In the genomic region with DNA sequence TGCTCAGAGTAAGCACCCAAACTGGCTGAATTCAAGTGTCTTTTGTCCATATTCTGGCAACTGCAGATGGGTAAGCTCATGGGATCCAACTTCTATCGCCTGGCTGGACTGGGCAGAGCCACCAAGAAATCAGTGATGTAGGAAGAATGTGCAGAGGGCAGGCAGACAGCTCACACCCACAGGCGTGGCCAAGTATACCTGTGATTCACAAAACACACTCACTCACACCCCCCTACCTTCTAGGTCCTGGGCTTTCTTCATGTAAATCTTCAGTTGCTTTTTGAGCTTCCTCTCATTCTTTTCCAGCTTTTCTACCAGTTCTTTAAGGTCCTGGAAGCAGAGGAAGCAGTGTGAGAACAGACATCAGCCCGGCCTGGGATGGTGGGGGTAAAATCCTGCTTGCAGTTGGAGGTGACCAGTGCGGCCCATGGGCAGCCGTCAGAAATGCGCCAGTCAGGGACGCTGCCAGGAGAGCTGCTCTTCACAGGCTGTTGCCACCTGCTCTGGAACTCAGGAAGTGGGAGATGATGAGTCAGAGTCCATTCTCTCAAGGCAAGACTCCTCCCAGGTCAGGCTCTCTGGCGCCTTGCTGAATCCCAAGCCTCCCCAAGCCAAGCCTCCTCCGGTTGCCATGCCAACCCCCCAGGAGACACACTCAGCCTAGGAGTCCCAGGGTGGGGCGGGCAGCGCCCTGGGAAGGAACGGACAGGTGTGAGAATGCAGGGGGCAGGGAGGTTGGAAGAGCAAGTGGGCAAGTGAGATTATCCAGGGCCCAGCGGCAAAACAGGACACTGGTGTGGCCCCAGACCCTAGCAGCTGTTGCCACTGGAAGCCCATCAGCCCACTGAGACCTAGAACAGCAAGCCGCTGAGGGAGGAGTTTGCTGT, we compare ENCODE assay signal across 1 cellular context.
A peak's percentile ranks its signal among the peaks of the same experiment; 100 is the strongest.
TF ChIP-seq lines count a peak whose summit lies in the region.

No MANE protein-coding gene starts in this region.

TF ChIP-seq in HepG2, 621 proteins besides CTCF, POLR2A, EP300 and RAD21:
- TF ChIP-seq, protein P1, sequence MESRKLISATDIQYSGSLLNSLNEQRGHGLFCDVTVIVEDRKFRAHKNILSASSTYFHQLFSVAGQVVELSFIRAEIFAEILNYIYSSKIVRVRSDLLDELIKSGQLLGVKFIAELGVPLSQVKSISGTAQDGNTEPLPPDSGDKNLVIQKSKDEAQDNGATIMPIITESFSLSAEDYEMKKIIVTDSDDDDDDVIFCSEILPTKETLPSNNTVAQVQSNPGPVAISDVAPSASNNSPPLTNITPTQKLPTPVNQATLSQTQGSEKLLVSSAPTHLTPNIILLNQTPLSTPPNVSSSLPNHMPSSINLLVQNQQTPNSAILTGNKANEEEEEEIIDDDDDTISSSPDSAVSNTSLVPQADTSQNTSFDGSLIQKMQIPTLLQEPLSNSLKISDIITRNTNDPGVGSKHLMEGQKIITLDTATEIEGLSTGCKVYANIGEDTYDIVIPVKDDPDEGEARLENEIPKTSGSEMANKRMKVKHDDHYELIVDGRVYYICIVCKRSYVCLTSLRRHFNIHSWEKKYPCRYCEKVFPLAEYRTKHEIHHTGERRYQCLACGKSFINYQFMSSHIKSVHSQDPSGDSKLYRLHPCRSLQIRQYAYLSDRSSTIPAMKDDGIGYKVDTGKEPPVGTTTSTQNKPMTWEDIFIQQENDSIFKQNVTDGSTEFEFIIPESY (CRISPR knock-in tag; IDR thresholded peaks at IDR 0.05), result peak; percentile 87
- TF ChIP-seq FOSL2 (CRISPR knock-in tag; IDR thresholded peaks at IDR 0.05), result peak; percentile 69
- TF ChIP-seq RFX3 (CRISPR knock-in tag; IDR thresholded peaks at IDR 0.05), result peak; percentile 53; the same call in 1 of the 2 replicates
- TF ChIP-seq DNMT3B (CRISPR knock-in tag; conservative IDR thresholded peaks at IDR 0.05), result no peak
